Comparison of ENCODE assay signal across 1 cellular context in the genomic region with DNA sequence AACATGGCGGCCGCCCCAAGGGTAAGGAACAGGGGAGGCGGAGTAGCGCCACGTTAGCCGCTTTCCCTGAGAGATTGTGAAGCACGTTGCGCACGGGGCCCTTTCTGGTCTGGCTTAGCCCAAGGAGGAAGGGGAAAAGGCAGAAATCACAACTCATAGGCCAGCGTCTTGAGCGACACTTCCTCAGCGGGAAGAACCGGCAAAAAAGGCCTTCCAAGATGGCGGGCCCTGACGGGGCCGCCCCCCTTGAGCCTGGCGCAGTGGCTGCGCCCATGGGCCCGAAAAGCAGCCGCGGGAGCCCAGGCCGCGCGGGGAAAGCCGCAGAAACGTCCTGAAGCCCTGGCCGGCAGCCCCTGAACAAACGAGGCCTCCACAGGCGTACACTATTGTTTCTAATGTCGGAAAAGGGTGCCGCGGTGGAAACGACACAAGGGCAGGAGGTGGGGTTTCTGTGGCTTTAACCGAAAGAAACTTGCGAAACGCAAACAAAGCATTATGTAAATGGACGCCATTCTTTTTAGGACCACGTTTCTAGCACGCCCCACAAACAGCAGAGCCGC.
TF ChIP-seq lines count a peak whose summit lies in the region.

No MANE protein-coding gene starts in this region.

TF ChIP-seq in WTC11, 78 proteins besides CTCF, POLR2A, EP300 and RAD21 (continued from another document):
- TF ChIP-seq, protein P1, sequence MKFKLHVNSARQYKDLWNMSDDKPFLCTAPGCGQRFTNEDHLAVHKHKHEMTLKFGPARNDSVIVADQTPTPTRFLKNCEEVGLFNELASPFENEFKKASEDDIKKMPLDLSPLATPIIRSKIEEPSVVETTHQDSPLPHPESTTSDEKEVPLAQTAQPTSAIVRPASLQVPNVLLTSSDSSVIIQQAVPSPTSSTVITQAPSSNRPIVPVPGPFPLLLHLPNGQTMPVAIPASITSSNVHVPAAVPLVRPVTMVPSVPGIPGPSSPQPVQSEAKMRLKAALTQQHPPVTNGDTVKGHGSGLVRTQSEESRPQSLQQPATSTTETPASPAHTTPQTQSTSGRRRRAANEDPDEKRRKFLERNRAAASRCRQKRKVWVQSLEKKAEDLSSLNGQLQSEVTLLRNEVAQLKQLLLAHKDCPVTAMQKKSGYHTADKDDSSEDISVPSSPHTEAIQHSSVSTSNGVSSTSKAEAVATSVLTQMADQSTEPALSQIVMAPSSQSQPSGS (CRISPR knock-in tag; IDR thresholded peaks at IDR 0.05; ENCODE audit: borderline replicate concordance, low read depth): no peak
- TF ChIP-seq, protein P2, sequence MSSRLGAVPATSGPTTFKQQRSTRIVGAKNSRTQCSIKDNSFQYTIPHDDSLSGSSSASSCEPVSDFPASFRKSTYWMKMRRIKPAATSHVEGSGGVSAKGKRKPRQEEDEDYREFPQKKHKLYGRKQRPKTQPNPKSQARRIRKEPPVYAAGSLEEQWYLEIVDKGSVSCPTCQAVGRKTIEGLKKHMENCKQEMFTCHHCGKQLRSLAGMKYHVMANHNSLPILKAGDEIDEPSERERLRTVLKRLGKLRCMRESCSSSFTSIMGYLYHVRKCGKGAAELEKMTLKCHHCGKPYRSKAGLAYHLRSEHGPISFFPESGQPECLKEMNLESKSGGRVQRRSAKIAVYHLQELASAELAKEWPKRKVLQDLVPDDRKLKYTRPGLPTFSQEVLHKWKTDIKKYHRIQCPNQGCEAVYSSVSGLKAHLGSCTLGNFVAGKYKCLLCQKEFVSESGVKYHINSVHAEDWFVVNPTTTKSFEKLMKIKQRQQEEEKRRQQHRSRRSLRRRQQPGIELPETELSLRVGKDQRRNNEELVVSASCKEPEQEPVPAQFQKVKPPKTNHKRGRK (CRISPR knock-in tag; IDR thresholded peaks at IDR 0.05; ENCODE audit: borderline replicate concordance): no peak
- TF ChIP-seq PRRX2 (CRISPR knock-in tag; IDR thresholded peaks at IDR 0.05): peak; percentile 40; the same call in 1 of the 2 replicates
- TF ChIP-seq, protein P3, sequence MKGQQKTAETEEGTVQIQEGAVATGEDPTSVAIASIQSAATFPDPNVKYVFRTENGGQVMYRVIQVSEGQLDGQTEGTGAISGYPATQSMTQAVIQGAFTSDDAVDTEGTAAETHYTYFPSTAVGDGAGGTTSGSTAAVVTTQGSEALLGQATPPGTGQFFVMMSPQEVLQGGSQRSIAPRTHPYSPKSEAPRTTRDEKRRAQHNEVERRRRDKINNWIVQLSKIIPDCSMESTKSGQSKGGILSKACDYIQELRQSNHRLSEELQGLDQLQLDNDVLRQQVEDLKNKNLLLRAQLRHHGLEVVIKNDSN (CRISPR knock-in tag; IDR thresholded peaks at IDR 0.05): 0 out of 2 replicates have a peak, but pooled peaks have one; percentile 29
- TF ChIP-seq OVOL2 (CRISPR knock-in tag; IDR thresholded peaks at IDR 0.05; ENCODE audit: borderline replicate concordance): no peak
- TF ChIP-seq, protein P4, sequence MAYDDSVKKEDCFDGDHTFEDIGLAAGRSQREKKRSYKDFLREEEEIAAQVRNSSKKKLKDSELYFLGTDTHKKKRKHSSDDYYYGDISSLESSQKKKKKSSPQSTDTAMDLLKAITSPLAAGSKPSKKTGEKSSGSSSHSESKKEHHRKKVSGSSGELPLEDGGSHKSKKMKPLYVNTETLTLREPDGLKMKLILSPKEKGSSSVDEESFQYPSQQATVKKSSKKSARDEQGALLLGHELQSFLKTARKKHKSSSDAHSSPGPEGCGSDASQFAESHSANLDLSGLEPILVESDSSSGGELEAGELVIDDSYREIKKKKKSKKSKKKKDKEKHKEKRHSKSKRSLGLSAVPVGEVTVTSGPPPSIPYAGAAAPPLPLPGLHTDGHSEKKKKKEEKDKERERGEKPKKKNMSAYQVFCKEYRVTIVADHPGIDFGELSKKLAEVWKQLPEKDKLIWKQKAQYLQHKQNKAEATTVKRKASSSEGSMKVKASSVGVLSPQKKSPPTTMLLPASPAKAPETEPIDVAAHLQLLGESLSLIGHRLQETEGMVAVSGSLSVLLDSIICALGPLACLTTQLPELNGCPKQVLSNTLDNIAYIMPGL (CRISPR knock-in tag; IDR thresholded peaks at IDR 0.05): no peak; the same call in 1 of the 2 replicates
- TF ChIP-seq ZNF416 (CRISPR knock-in tag; IDR thresholded peaks at IDR 0.05): 0 out of 2 replicates have a peak, but pooled peaks have one; percentile 40
- no peak for TF ChIP-seq MYBL2 (CRISPR knock-in tag; IDR thresholded peaks at IDR 0.05)
- TF ChIP-seq ESRRA (CRISPR knock-in tag; IDR thresholded peaks at IDR 0.05; ENCODE audit: borderline replicate concordance): no peak
- no peak for TF ChIP-seq ATF1 (CRISPR knock-in tag; IDR thresholded peaks at IDR 0.05)
- TF ChIP-seq, protein P5, sequence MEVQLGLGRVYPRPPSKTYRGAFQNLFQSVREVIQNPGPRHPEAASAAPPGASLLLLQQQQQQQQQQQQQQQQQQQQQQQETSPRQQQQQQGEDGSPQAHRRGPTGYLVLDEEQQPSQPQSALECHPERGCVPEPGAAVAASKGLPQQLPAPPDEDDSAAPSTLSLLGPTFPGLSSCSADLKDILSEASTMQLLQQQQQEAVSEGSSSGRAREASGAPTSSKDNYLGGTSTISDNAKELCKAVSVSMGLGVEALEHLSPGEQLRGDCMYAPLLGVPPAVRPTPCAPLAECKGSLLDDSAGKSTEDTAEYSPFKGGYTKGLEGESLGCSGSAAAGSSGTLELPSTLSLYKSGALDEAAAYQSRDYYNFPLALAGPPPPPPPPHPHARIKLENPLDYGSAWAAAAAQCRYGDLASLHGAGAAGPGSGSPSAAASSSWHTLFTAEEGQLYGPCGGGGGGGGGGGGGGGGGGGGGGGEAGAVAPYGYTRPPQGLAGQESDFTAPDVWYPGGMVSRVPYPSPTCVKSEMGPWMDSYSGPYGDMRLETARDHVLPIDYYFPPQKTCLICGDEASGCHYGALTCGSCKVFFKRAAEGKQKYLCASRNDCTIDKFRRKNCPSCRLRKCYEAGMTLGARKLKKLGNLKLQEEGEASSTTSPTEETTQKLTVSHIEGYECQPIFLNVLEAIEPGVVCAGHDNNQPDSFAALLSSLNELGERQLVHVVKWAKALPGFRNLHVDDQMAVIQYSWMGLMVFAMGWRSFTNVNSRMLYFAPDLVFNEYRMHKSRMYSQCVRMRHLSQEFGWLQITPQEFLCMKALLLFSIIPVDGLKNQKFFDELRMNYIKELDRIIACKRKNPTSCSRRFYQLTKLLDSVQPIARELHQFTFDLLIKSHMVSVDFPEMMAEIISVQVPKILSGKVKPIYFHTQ (CRISPR knock-in tag; IDR thresholded peaks at IDR 0.05): peak; percentile 83
